26 cellular contexts compared by ENCODE assay signal in the genomic region with DNA sequence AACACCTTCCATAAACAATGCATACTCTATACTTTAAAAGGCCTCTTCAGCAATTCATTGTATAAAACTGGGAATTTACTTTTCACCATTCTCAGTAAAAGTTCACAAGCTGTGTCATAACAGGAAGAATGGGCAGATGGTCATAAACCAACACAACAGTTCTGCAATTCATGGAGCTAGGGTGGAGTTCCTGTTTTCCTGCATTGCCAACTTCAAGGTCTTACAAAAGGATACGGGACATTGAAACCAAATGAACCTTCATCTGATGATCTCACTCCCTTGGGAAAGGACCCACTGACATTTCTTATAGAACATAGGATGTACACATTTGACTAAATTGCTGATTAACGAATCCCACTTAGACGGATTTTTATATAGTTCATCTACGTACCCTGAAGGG. TPM values are rescaled to one million over a fixed set of nuclear protein-coding genes. Genes with fewer than 3 reads are reported as not detected.
DNase-seq lines count a peak whose midpoint lies in the region; ATAC-seq and TF ChIP-seq lines count a peak whose summit lies in the region.
"Had no signal": no experiment of that assay in that cellular context is flagged by ENCODE, and none has a peak within 500 bp of the region (broad histone marks: within the 10 kb centered on the region; RNA-seq: fewer than 3 reads in every experiment).

No MANE protein-coding gene starts in this region.

- peaks cover 21% of the 10 kb centered on the region for H3K4me1 Mint-ChIP-seq in chondrocyte (ENCODE audit: low read depth)
- H3K4me1 Mint-ChIP-seq: activated CD4-positive, alpha-beta memory T cell treated with anti-CD3 and anti-CD28 coated beads, Interleukin-2, amount 10 ng/mL, durations not matched to agents 7 days and 5 days had no signal

- no peak overlapping the region for H3K4me3 ChIP-seq in fibroblast of the aortic adventitia (ENCODE audit: low read depth, low read length)
- H3K4me3 ChIP-seq in subcutaneous abdominal adipose tissue (ENCODE audit: low read depth in 1 of 5, low read length in 5 of 5) = peak overlapping the region in 3 of 5 donors; percentile 22 to 86 (median 68)
- H3K4me3 ChIP-seq: A549, esophagus squamous epithelium had no signal

- no peak overlapping the region for H3K4me3 Mint-ChIP-seq in chondrocyte (ENCODE audit: unreplicated experiment)
- H3K4me3 Mint-ChIP-seq: activated B cell treated with CpG ODN at 0.5 μM for 24 hours; activated CD4-positive, alpha-beta memory T cell treated with anti-CD3 and anti-CD28 coated beads, Interleukin-2, amount 10 ng/mL, durations not matched to agents 7 days and 5 days; immature natural killer cell; T-helper 2 cell treated with Interferon-gamma antibody and Interleukin-4, amounts not matched to agents 5 μg/mL and 100 μg/mL, for 36 hours had no signal

- H3K9me3 Mint-ChIP-seq in chondrocyte (ENCODE audit: low read depth) = no peaks in the 10 kb centered on the region
- H3K9me3 Mint-ChIP-seq: activated B cell treated with CpG ODN at 0.5 μM for 24 hours; activated CD4-positive, alpha-beta memory T cell treated with anti-CD3 and anti-CD28 coated beads, Interleukin-2, amount 10 ng/mL, durations not matched to agents 7 days and 5 days; T-helper 2 cell treated with Interferon-gamma antibody and Interleukin-4, amounts not matched to agents 5 μg/mL and 100 μg/mL, for 36 hours had no signal

- H3K9me3 ChIP-seq in subcutaneous abdominal adipose tissue (ENCODE audit: control insufficient read depth in 5 of 5, low read length in 5 of 5) = no peaks in the 10 kb centered on the region
- H3K9me3 ChIP-seq: A549, BE2C, esophagus squamous epithelium, neutrophil, uterus had no signal

- H3K9ac ChIP-seq in subcutaneous abdominal adipose tissue (ENCODE audit: low read length in 5 of 5) = peak overlapping the region in 1 of 5 donors; percentile 19

- H3K36me3 Mint-ChIP-seq in chondrocyte (ENCODE audit: low read depth) = peaks cover 1% of the 10 kb centered on the region
- H3K36me3 Mint-ChIP-seq: immature natural killer cell had no signal

- no peak for ATAC-seq in HG03521 (IDR thresholded peaks at IDR 0.05; ENCODE audit: unreplicated experiment)
- ATAC-seq: A549 had no signal

- peak overlapping the region; percentile 68 for H3K27ac ChIP-seq in subcutaneous abdominal adipose tissue (ENCODE audit: low read depth, low read length)
- H3K27ac ChIP-seq: A549, neutrophil had no signal

- TF ChIP-seq CTCF in fibroblast of the aortic adventitia (IDR thresholded peaks at IDR 0.05; ENCODE audit: insufficient read depth, low read length) (no peak), chondrocyte (IDR thresholded peaks at IDR 0.05) (no peak)

- H3K36me3 ChIP-seq in subcutaneous abdominal adipose tissue (ENCODE audit: control insufficient read depth in 5 of 5, insufficient read depth in 5 of 5, low read length in 5 of 5) = no peaks in the 10 kb centered on the region
- H3K36me3 ChIP-seq: BE2C, esophagus squamous epithelium, neutrophil had no signal

- no peak overlapping the region for H3K27ac Mint-ChIP-seq in chondrocyte (ENCODE audit: unreplicated experiment)
- H3K27ac Mint-ChIP-seq: activated B cell treated with CpG ODN at 0.5 μM for 24 hours; activated CD4-positive, alpha-beta memory T cell treated with anti-CD3 and anti-CD28 coated beads, Interleukin-2, amount 10 ng/mL, durations not matched to agents 7 days and 5 days; immature natural killer cell; T-helper 2 cell treated with Interferon-gamma antibody and Interleukin-4, amounts not matched to agents 5 μg/mL and 100 μg/mL, for 36 hours had no signal

- peak; percentile 1 for DNase-seq in NOMO-1 treated with DMSO at 0.1 percent for 48 hours (lab: John Stamatoyannopoulos, UW; ENCODE audit: unreplicated experiment)
- DNase-seq in NOMO-1 (lab: John Stamatoyannopoulos, UW; ENCODE audit: unreplicated experiment in 2 of 2) = no peak
- peak; percentile 60 for DNase-seq in SKM-1 treated with dmso at 0.1 percent for 144 hours (lab: John Stamatoyannopoulos, UW; ENCODE audit: unreplicated experiment)
- DNase-seq in fibroblast of the aortic adventitia (ENCODE audit: low read depth) = peak; percentile 34
- DNase-seq in chondrocyte (ENCODE audit: low spot score) = no peak
- DNase-seq in DMS79 treated with DMSO at 0.1 percent for 48 hours (lab: John Stamatoyannopoulos, UW) = no peak
- DNase-seq: activated B cell treated with CpG ODN at 0.5 μM for 24 hours; activated CD4-positive, alpha-beta memory T cell treated with anti-CD3 and anti-CD28 coated beads, Interleukin-2, amount 10 ng/mL, durations not matched to agents 7 days and 5 days; amniotic stem cell; BE2C; Calu3; caudate nucleus; effector CD8-positive, alpha-beta T cell; esophagus squamous epithelium; HCEC 1CT; head of caudate nucleus; immature natural killer cell; NCI-H1417; NCI-H748 treated with DMSO at 0.1 percent for 48 hours; uterus had no signal

- peaks cover 3 to 38% (median 16%) of the 10 kb centered on the region in 5 donors for H3K4me1 ChIP-seq in subcutaneous abdominal adipose tissue (ENCODE audit: control insufficient read depth in 5 of 5, insufficient read depth in 5 of 5, low read length in 5 of 5)
- H3K4me1 ChIP-seq: A549, BE2C, uterus had no signal

- H3K27me3 Mint-ChIP-seq in chondrocyte (ENCODE audit: low read depth) = peaks cover 46% of the 10 kb centered on the region

- H3K27me3 ChIP-seq in subcutaneous abdominal adipose tissue (ENCODE audit: control insufficient read depth in 5 of 5, insufficient read depth in 4 of 5, low read length in 5 of 5) = peaks cover 0 to 16% (median 11%) of the 10 kb centered on the region in 5 donors
- H3K27me3 ChIP-seq: uterus had no signal

RNA-seq across cellular contexts. Expression of a gene that starts 4.1 kb away (rescaled TPM):
- 2.5 and 10.9 TPM in 2 replicates for total RNA-seq in fibroblast of the aortic adventitia (ENCODE audit: low replicate concordance)
- 0.67 to 8.6 TPM (median 0.77 TPM) in 3 replicates for total RNA-seq in chondrocyte
- total RNA-seq: activated B cell treated with CpG ODN at 0.5 μM for 24 hours; activated CD4-positive, alpha-beta memory T cell treated with anti-CD3 and anti-CD28 coated beads, Interleukin-2, amount 10 ng/mL, durations not matched to agents 7 days and 5 days; G401 had no signal

Comparison
In these comparisons a context has a peak if more than half of its experiments do, and no peak if none do; other contexts are left out.
1. DNase-seq: peak in NOMO-1 treated with DMSO at 0.1 percent for 48 hours (single experiment), SKM-1 treated with dmso at 0.1 percent for 144 hours (single experiment) and fibroblast of the aortic adventitia (single experiment); none in NOMO-1 (0 of 2), chondrocyte (single experiment) and DMS79 treated with DMSO at 0.1 percent for 48 hours (single experiment).